Comparison of ENCODE assay signal across 38 cellular contexts in the genomic region with DNA sequence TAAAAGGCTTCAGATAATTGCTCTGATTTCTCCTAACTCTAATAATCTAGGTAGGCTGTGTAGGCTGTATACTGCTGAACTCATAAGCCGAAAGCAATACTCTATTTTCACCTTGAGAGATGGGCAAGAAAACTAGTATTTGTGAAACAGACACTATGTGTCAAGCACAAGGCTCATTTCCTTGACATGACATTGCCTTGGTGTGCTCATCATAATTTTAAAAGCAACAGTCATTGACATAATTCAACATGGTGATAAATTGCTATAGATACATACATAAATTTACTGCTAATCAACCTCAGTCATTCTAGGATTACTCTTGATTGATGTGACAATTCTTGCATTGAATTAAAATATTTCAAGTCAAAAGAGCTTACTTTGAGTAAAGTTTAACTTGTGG.
"Had no signal": no experiment of that assay in that cellular context is flagged by ENCODE, and none has a peak within 500 bp of the region (broad histone marks: within the 10 kb centered on the region; RNA-seq: fewer than 3 reads in every experiment).

No MANE protein-coding gene starts in this region.

- H3K27ac ChIP-seq: adrenal gland, ascending aorta, body of pancreas, brain microvascular endothelial cell, breast epithelium, cardiac muscle cell had no signal

- H3K27me3 ChIP-seq: adrenal gland, ascending aorta, body of pancreas, brain microvascular endothelial cell, breast epithelium, cardiac muscle cell had no signal

- DNase-seq: activated effector memory CD4-positive, alpha-beta T cell treated with anti-CD3 and anti-CD28 coated beads, Interleukin-2, amount 50 U/mL, for 16 hours; activated effector memory CD4-positive, alpha-beta T cell treated with Interleukin-2 at 50 U/mL for 16 hours; activated gamma-delta T cell; activated gamma-delta T cell treated with Interleukin-2 at 50 U/mL for 16 hours; activated naive CD4-positive, alpha-beta T cell; activated naive CD4-positive, alpha-beta T cell treated with anti-CD3 and anti-CD28 coated beads for 36 hours; activated naive CD4-positive, alpha-beta T cell treated with anti-CD3 and anti-CD28 coated beads, Interleukin-2, amount 10 ng/mL, durations not matched to agents 7 days and 5 days; activated naive CD4-positive, alpha-beta T cell treated with anti-CD3 and anti-CD28 coated beads, Interleukin-2, amount 50 U/mL, for 16 hours; activated naive CD4-positive, alpha-beta T cell treated with Interleukin-2 at 50 U/mL for 16 hours; activated naive CD8-positive, alpha-beta T cell treated with anti-CD3 and anti-CD28 coated beads for 36 hours; activated naive CD8-positive, alpha-beta T cell treated with anti-CD3 and anti-CD28 coated beads, Interleukin-2, amount 10 ng/mL, durations not matched to agents 7 days and 5 days; activated naive CD8-positive, alpha-beta T cell treated with anti-CD3 and anti-CD28 coated beads, Interleukin-2, amount 50 U/mL, for 24 hours; activated T-cell treated with anti-CD3 and anti-CD28 coated beads, Interleukin-2, amount 50 U/mL, for 1 hour; activated T-cell treated with anti-CD3 and anti-CD28 coated beads, Interleukin-2, amount 50 U/mL, for 24 hours; activated T-cell treated with anti-CD3 and anti-CD28 coated beads, Interleukin-2, amount 50 U/mL, for 4 hours; activated T-cell treated with anti-CD3 and anti-CD28 coated beads, Interleukin-2, amount 50 U/mL, for 48 hours; activated T-cell treated with anti-CD3 and anti-CD28 coated beads, Interleukin-2, amount 50 U/mL, for 72 hours; adrenal gland; amniotic stem cell; amygdala; anterior cingulate cortex; aorta; body of pancreas; brain microvascular endothelial cell; caudate nucleus; central memory CD4-positive, alpha-beta T cell; cerebellar nuclear complex had no signal

- H3K36me3 Mint-ChIP-seq: activated naive CD4-positive, alpha-beta T cell treated with anti-CD3 and anti-CD28 coated beads, Interleukin-2, amount 10 ng/mL, durations not matched to agents 7 days and 5 days; activated naive CD4-positive, alpha-beta T cell treated with anti-CD3 and anti-CD28 coated beads, Interleukin-2, amount 50 U/mL, for 24 hours; activated naive CD4-positive, alpha-beta T cell treated with anti-CD3 and anti-CD28 coated beads, Interleukin-2, amount 50 U/mL, for 72 hours; activated naive CD8-positive, alpha-beta T cell; activated naive CD8-positive, alpha-beta T cell treated with anti-CD3 and anti-CD28 coated beads for 36 hours; activated naive CD8-positive, alpha-beta T cell treated with anti-CD3 and anti-CD28 coated beads, Interleukin-2, amount 10 ng/mL, durations not matched to agents 7 days and 5 days; brain had no signal

- H3K4me1 Mint-ChIP-seq: activated naive CD4-positive, alpha-beta T cell treated with anti-CD3 and anti-CD28 coated beads, Interleukin-2, amount 10 ng/mL, durations not matched to agents 7 days and 5 days; activated naive CD4-positive, alpha-beta T cell treated with anti-CD3 and anti-CD28 coated beads, Interleukin-2, amount 50 U/mL, for 24 hours; activated naive CD8-positive, alpha-beta T cell treated with anti-CD3 and anti-CD28 coated beads for 36 hours; activated naive CD8-positive, alpha-beta T cell treated with anti-CD3 and anti-CD28 coated beads, Interleukin-2, amount 10 ng/mL, durations not matched to agents 7 days and 5 days; activated naive CD8-positive, alpha-beta T cell treated with anti-CD3 and anti-CD28 coated beads, Interleukin-2, amount 50 U/mL, for 24 hours; activated T-helper 17 cell treated with anti-CD3 and anti-CD28 coated beads, Interleukin-2, amount 50 U/mL, for 72 hours; brain; central memory CD8-positive, alpha-beta T cell had no signal

- H3K9me3 ChIP-seq: adrenal gland, ascending aorta, body of pancreas, breast epithelium had no signal

- H3K4me3 Mint-ChIP-seq: activated naive CD4-positive, alpha-beta T cell treated with anti-CD3 and anti-CD28 coated beads for 36 hours; activated naive CD4-positive, alpha-beta T cell treated with anti-CD3 and anti-CD28 coated beads, Interleukin-2, amount 10 ng/mL, durations not matched to agents 7 days and 5 days; activated naive CD4-positive, alpha-beta T cell treated with anti-CD3 and anti-CD28 coated beads, Interleukin-2, amount 50 U/mL, for 24 hours; activated naive CD8-positive, alpha-beta T cell; activated naive CD8-positive, alpha-beta T cell treated with anti-CD3 and anti-CD28 coated beads for 36 hours; activated naive CD8-positive, alpha-beta T cell treated with anti-CD3 and anti-CD28 coated beads, Interleukin-2, amount 10 ng/mL, durations not matched to agents 7 days and 5 days; activated naive CD8-positive, alpha-beta T cell treated with anti-CD3 and anti-CD28 coated beads, Interleukin-2, amount 50 U/mL, for 24 hours; activated T-cell treated with anti-CD3 and anti-CD28 coated beads, Interleukin-2, amount 50 U/mL, for 24 hours; activated T-cell treated with anti-CD3 and anti-CD28 coated beads, Interleukin-2, amount 50 U/mL, for 4 hours; activated T-cell treated with anti-CD3 and anti-CD28 coated beads, Interleukin-2, amount 50 U/mL, for 72 hours; activated T-helper 1 cell treated with anti-CD3 and anti-CD28 coated beads, Interleukin-12 subunit alpha, Interleukin-12 subunit beta, Interleukin-2, Interleukin-4 antibody, amounts not matched to agents 30 ng/mL and 10 ng/mL and 1 ng/mL, durations not matched to agents 14 hours and 24 hours and 36 hours; activated T-helper 17 cell treated with anti-CD3 and anti-CD28 coated beads, Interleukin-2, amount 50 U/mL, for 72 hours; brain; central memory CD8-positive, alpha-beta T cell had no signal

- H3K36me3 ChIP-seq: adrenal gland, ascending aorta, brain microvascular endothelial cell, breast epithelium, cardiac muscle cell had no signal

- H3K27me3 Mint-ChIP-seq: activated naive CD4-positive, alpha-beta T cell treated with anti-CD3 and anti-CD28 coated beads, Interleukin-2, amount 10 ng/mL, durations not matched to agents 7 days and 5 days; activated naive CD4-positive, alpha-beta T cell treated with anti-CD3 and anti-CD28 coated beads, Interleukin-2, amount 50 U/mL, for 24 hours; activated naive CD8-positive, alpha-beta T cell; activated naive CD8-positive, alpha-beta T cell treated with anti-CD3 and anti-CD28 coated beads for 36 hours; activated naive CD8-positive, alpha-beta T cell treated with anti-CD3 and anti-CD28 coated beads, Interleukin-2, amount 10 ng/mL, durations not matched to agents 7 days and 5 days; activated naive CD8-positive, alpha-beta T cell treated with anti-CD3 and anti-CD28 coated beads, Interleukin-2, amount 50 U/mL, for 24 hours; activated T-cell treated with anti-CD3 and anti-CD28 coated beads, Interleukin-2, amount 50 U/mL, for 24 hours; activated T-helper 17 cell treated with anti-CD3 and anti-CD28 coated beads, Interleukin-2, amount 50 U/mL, for 72 hours; central memory CD8-positive, alpha-beta T cell had no signal

- H3K4me3 ChIP-seq: adrenal gland, ascending aorta, body of pancreas, breast epithelium, cardiac muscle cell had no signal

- H3K27ac Mint-ChIP-seq: activated naive CD4-positive, alpha-beta T cell treated with anti-CD3 and anti-CD28 coated beads for 36 hours; activated naive CD4-positive, alpha-beta T cell treated with anti-CD3 and anti-CD28 coated beads, Interleukin-2, amount 10 ng/mL, durations not matched to agents 7 days and 5 days; activated naive CD4-positive, alpha-beta T cell treated with anti-CD3 and anti-CD28 coated beads, Interleukin-2, amount 50 U/mL, for 24 hours; activated naive CD4-positive, alpha-beta T cell treated with anti-CD3 and anti-CD28 coated beads, Interleukin-2, amount 50 U/mL, for 72 hours; activated naive CD8-positive, alpha-beta T cell; activated naive CD8-positive, alpha-beta T cell treated with anti-CD3 and anti-CD28 coated beads for 36 hours; activated naive CD8-positive, alpha-beta T cell treated with anti-CD3 and anti-CD28 coated beads, Interleukin-2, amount 10 ng/mL, durations not matched to agents 7 days and 5 days; activated naive CD8-positive, alpha-beta T cell treated with anti-CD3 and anti-CD28 coated beads, Interleukin-2, amount 50 U/mL, for 24 hours; activated T-cell treated with anti-CD3 and anti-CD28 coated beads, Interleukin-2, amount 50 U/mL, for 24 hours; activated T-cell treated with anti-CD3 and anti-CD28 coated beads, Interleukin-2, amount 50 U/mL, for 72 hours; activated T-helper 1 cell treated with anti-CD3 and anti-CD28 coated beads, Interleukin-12 subunit alpha, Interleukin-12 subunit beta, Interleukin-2, Interleukin-4 antibody, amounts not matched to agents 30 ng/mL and 10 ng/mL and 1 ng/mL, durations not matched to agents 14 hours and 24 hours and 36 hours; activated T-helper 17 cell treated with anti-CD3 and anti-CD28 coated beads, Interleukin-2, amount 50 U/mL, for 72 hours; activated T-helper 2 cell treated with anti-CD3 and anti-CD28 coated beads, Interferon-gamma antibody, Interleukin-2, Interleukin-4, amounts not matched to agents 10 μg/mL and 5 μg/mL and 100 μg/mL, durations not matched to agents 14 hours and 24 hours and 36 hours; brain had no signal
